Comparison of ENCODE assay signal across 8 cellular contexts in genomic region chr19:4380254-4380727, GRCh38. TPM values are rescaled to one million over a fixed set of nuclear protein-coding genes. Genes with fewer than 3 reads are reported as not detected.
DNase-seq lines count a peak whose midpoint lies in the region; ATAC-seq and TF ChIP-seq lines count a peak whose summit lies in the region.

No MANE protein-coding gene starts in this region.

- peak overlapping the region; percentile 27 for H3K9ac ChIP-seq in HUES6 (ENCODE audit: low read length)

- H3K27ac Mint-ChIP-seq in stimulated activated effector memory CD8-positive, alpha-beta T cell treated with anti-CD3 and anti-CD28 coated beads, Interleukin-12 subunit alpha, Interleukin-12 subunit beta, amount 100 ng/mL, for 72 hours = peak overlapping the region; percentile 96
- no peak overlapping the region for H3K27ac Mint-ChIP-seq in Caco-2 (ENCODE audit: unreplicated experiment)

- no peaks in the 10 kb centered on the region for H3K9me3 Mint-ChIP-seq in stimulated activated effector memory CD8-positive, alpha-beta T cell treated with anti-CD3 and anti-CD28 coated beads, Interleukin-12 subunit alpha, Interleukin-12 subunit beta, amount 100 ng/mL, for 72 hours
- no peaks in the 10 kb centered on the region for H3K9me3 Mint-ChIP-seq in Caco-2 (ENCODE audit: unreplicated experiment)

- intact Hi-C loops in Caco-2 (cut with micrococcal nuclease; ENCODE audit: unreplicated experiment) = no loop called here

- H3K4me1 Mint-ChIP-seq in stimulated activated effector memory CD8-positive, alpha-beta T cell treated with anti-CD3 and anti-CD28 coated beads, Interleukin-12 subunit alpha, Interleukin-12 subunit beta, amount 100 ng/mL, for 72 hours = peaks cover 64% of the 10 kb centered on the region
- H3K4me1 Mint-ChIP-seq in Caco-2 (ENCODE audit: low read depth, unreplicated experiment) = peaks cover 16% of the 10 kb centered on the region

- no peak overlapping the region for H3K4me3 ChIP-seq in HUES6 (ENCODE audit: low read depth, low read length)
- no peak overlapping the region for H3K4me3 ChIP-seq in right atrium auricular region
- no peak overlapping the region for H3K4me3 ChIP-seq in Caco-2 (ENCODE audit: low read depth, low read length)

- TF ChIP-seq CTCF in right atrium auricular region (IDR thresholded peaks at IDR 0.05) (no peak), Caco-2 (IDR thresholded peaks at IDR 0.05; ENCODE audit: insufficient read depth in 1 of 2, low read depth in 1 of 2, low read length in 1 of 2, severe bottlenecking in 1 of 2, unreplicated experiment in 1 of 2) (no peak)

- ATAC-seq in stimulated activated effector memory CD8-positive, alpha-beta T cell treated with anti-CD3 and anti-CD28 coated beads, Interleukin-12 subunit alpha, Interleukin-12 subunit beta, amount 100 ng/mL, for 72 hours = peak; percentile 73
- ATAC-seq in GM18520 (IDR thresholded peaks at IDR 0.05; ENCODE audit: unreplicated experiment) (no peak), GM19395 (IDR thresholded peaks at IDR 0.05; ENCODE audit: unreplicated experiment) (no peak), HG03159 (IDR thresholded peaks at IDR 0.05; ENCODE audit: unreplicated experiment) (no peak)

- H3K27ac ChIP-seq in HUES6 (ENCODE audit: low read depth, low read length) (no peak overlapping the region), right atrium auricular region (peak overlapping the region; percentile 56 to 68)

- H3K4me3 Mint-ChIP-seq in stimulated activated effector memory CD8-positive, alpha-beta T cell treated with anti-CD3 and anti-CD28 coated beads, Interleukin-12 subunit alpha, Interleukin-12 subunit beta, amount 100 ng/mL, for 72 hours = peak overlapping the region; percentile 86
- H3K4me3 Mint-ChIP-seq in Caco-2 (ENCODE audit: unreplicated experiment) = no peak overlapping the region

- no peaks in the 10 kb centered on the region for H3K27me3 Mint-ChIP-seq in Caco-2 (ENCODE audit: insufficient read depth, unreplicated experiment)

- H3K4me1 ChIP-seq in HUES6 (ENCODE audit: control insufficient read depth, insufficient read depth, low read length) (peaks cover 36% of the 10 kb centered on the region), right atrium auricular region (peaks cover 0 to 59% of the 10 kb centered on the region in 2 donors), Caco-2 (peaks cover 23% of the 10 kb centered on the region)

- no TSS peak for BruUV-seq in Caco-2 (replicated peaks; lab: Mats Ljungman, UMichigan)

- POLR2A ChIA-PET in Caco-2 (lab: Charles Lee) = no interaction called here

- H3K36me3 Mint-ChIP-seq in stimulated activated effector memory CD8-positive, alpha-beta T cell treated with anti-CD3 and anti-CD28 coated beads, Interleukin-12 subunit alpha, Interleukin-12 subunit beta, amount 100 ng/mL, for 72 hours = peaks cover 32% of the 10 kb centered on the region
- H3K36me3 Mint-ChIP-seq in Caco-2 (ENCODE audit: insufficient read depth, unreplicated experiment) = peaks cover 45% of the 10 kb centered on the region

- H3K36me3 ChIP-seq in HUES6 (ENCODE audit: control insufficient read depth, insufficient read depth, low read length) = peaks cover 9% of the 10 kb centered on the region
- no peaks in the 10 kb centered on the region for H3K36me3 ChIP-seq in right atrium auricular region
- no peaks in the 10 kb centered on the region for H3K36me3 ChIP-seq in Caco-2 (ENCODE audit: control insufficient read depth, insufficient read depth, low read length)

- H3K27me3 ChIP-seq in HUES6 (ENCODE audit: control insufficient read depth, insufficient read depth, low read length) (no peaks in the 10 kb centered on the region), right atrium auricular region (no peaks in the 10 kb centered on the region), Caco-2 (replicated peaks; ENCODE audit: control insufficient read depth, insufficient read depth, low read length) (no peaks in the 10 kb centered on the region)

- H3K9me3 ChIP-seq in HUES6 (ENCODE audit: control insufficient read depth, insufficient read depth, low read depth, low read length) (no peaks in the 10 kb centered on the region), right atrium auricular region (no peaks in the 10 kb centered on the region), Caco-2 (no peaks in the 10 kb centered on the region)

- CTCF ChIA-PET in Caco-2 (lab: Charles Lee) = interaction anchor here (1.3 kb wide), 1 partner anchor 20 kb away, joined by 7 read pairs; the partner anchor contains the start of gene SH3GL1

- DNase-seq in activated T-helper 1 cell treated with anti-CD3 and anti-CD28 coated beads, Interleukin-2, amount 50 U/mL, for 16 hours (ENCODE audit: low read depth in 1 of 2, low spot score in 1 of 2) = peak; percentile 28 to 36
- DNase-seq in right atrium auricular region (ENCODE audit: low spot score) (no peak), Caco-2 (no peak)
- DNase-seq in stimulated activated effector memory CD8-positive, alpha-beta T cell treated with anti-CD3 and anti-CD28 coated beads, Interleukin-12 subunit alpha, Interleukin-12 subunit beta, amount 100 ng/mL, for 72 hours (ENCODE audit: low spot score in 2 of 2) = no peak

RNA-seq across cellular contexts. Expression of gene SH3GL1, which starts 20.1 kb away (rescaled TPM):
- total RNA-seq in right atrium auricular region (10 to 100 TPM; 17.5 to 31.9 TPM), Caco-2 (2022) (91.3 and 91.5 TPM in 2 replicates)

RNA-seq across cellular contexts. Expression of gene CHAF1A, which starts 22.1 kb away (rescaled TPM):
- total RNA-seq in right atrium auricular region (1 to 10 TPM; 2.6 to 5.0 TPM), Caco-2 (2022) (53.9 and 63.1 TPM in 2 replicates)

RNA-seq across cellular contexts. Expression of gene MPND, which starts 36.9 kb away (rescaled TPM):
- total RNA-seq in right atrium auricular region (1 to 10 TPM; 6.2 to 7.3 TPM), Caco-2 (2022) (34.9 and 35.7 TPM in 2 replicates)

RNA-seq across cellular contexts. Expression of gene STAP2, which starts 41.7 kb away (rescaled TPM):
- total RNA-seq in right atrium auricular region = 10 to 100 TPM in 1 of 2 donors, 1 to 10 TPM in 1; 4.8 to 11.8 TPM
- 70.7 and 71.6 TPM in 2 replicates for total RNA-seq in Caco-2 (2022)

Comparison
In these comparisons a context has a peak if more than half of its experiments do, and no peak if none do; other contexts are left out.
1. DNase-seq: peak in activated T-helper 1 cell treated with anti-CD3 and anti-CD28 coated beads, Interleukin-2, amount 50 U/mL, for 16 hours (2 of 2); none in right atrium auricular region (single experiment), stimulated activated effector memory CD8-positive, alpha-beta T cell treated with anti-CD3 and anti-CD28 coated beads, Interleukin-12 subunit alpha, Interleukin-12 subunit beta, amount 100 ng/mL, for 72 hours (0 of 2) and Caco-2 (0 of 2).